In genomic region chr2:77370505-77370904, GRCh38 we compare ENCODE assay signal across 5 cellular contexts.
"Had no signal": no experiment of that assay in that cellular context is flagged by ENCODE, and none has a peak within 500 bp of the region (broad histone marks: within the 10 kb centered on the region; RNA-seq: fewer than 3 reads in every experiment).

No MANE protein-coding gene starts in this region.

- H3K4me3 ChIP-seq: GM23338, K562 had no signal

- H3K4me3 Mint-ChIP-seq: GM23338, H9 had no signal

- H3K27ac Mint-ChIP-seq: GM23338, H9 had no signal

- H3K9me3 Mint-ChIP-seq: GM23338, H9 had no signal

- DNase-seq: H9, HCEC 1CT, IMR-90 had no signal

- H3K4me1 Mint-ChIP-seq: GM23338, H9 had no signal

- ATAC-seq: GM23338, K562 had no signal
